In genomic region chr16:29876186-29876577, GRCh38 we compare ENCODE assay signal across 2 cellular contexts.
TF ChIP-seq lines count a peak whose summit lies in the region.

No MANE protein-coding gene starts in this region.

TF ChIP-seq in A549, 52 proteins besides CTCF, POLR2A, EP300 and RAD21 (continued from another document):
- no peak for TF ChIP-seq BCL3 (IDR thresholded peaks at IDR 0.05)
- TF ChIP-seq FOSL2 (IDR thresholded peaks at IDR 0.05) = no peak
- TF ChIP-seq FOSL2 (CRISPR knock-in tag; IDR thresholded peaks at IDR 0.05) = no peak
- TF ChIP-seq KDM5A (IDR thresholded peaks at IDR 0.05) = no peak
- no peak for TF ChIP-seq JUN (IDR thresholded peaks at IDR 0.05)
- TF ChIP-seq FOSB (CRISPR knock-in tag; IDR thresholded peaks at IDR 0.05) = no peak
- no peak for TF ChIP-seq USF2 (IDR thresholded peaks at IDR 0.05)
- TF ChIP-seq CHD2 (IDR thresholded peaks at IDR 0.05; ENCODE audit: low read length, partially characterized antibody) = no peak
- no peak for TF ChIP-seq HDAC2 (IDR thresholded peaks at IDR 0.05)
- no peak for TF ChIP-seq FOXS1 (CRISPR knock-in tag; IDR thresholded peaks at IDR 0.05)
- no peak for TF ChIP-seq TP53 (CRISPR knock-in tag; IDR thresholded peaks at IDR 0.05)
- TF ChIP-seq MAX (IDR thresholded peaks at IDR 0.05) = no peak
- TF ChIP-seq TFCP2L1 (CRISPR knock-in tag; IDR thresholded peaks at IDR 0.05) = no peak
- TF ChIP-seq REST (IDR thresholded peaks at IDR 0.05) = no peak
- TF ChIP-seq EHMT2 (IDR thresholded peaks at IDR 0.05; ENCODE audit: low read depth) = no peak

TF ChIP-seq in GM23338, 12 proteins besides CTCF, POLR2A, EP300 and RAD21 (continued from another document):
- TF ChIP-seq ETS1 (IDR thresholded peaks at IDR 0.05) = no peak
- TF ChIP-seq ZNF331 (CRISPR knock-in tag; IDR thresholded peaks at IDR 0.05; ENCODE audit: low read depth) = no peak
- no peak for TF ChIP-seq REST (IDR thresholded peaks at IDR 0.05; ENCODE audit: unreplicated experiment)
- TF ChIP-seq JUNB (IDR thresholded peaks at IDR 0.05; ENCODE audit: unreplicated experiment) = no peak
- TF ChIP-seq CREB1 (CRISPR knock-in tag; IDR thresholded peaks at IDR 0.05; ENCODE audit: low read depth) = no peak
- no peak for TF ChIP-seq EZH2 (IDR thresholded peaks at IDR 0.05; ENCODE audit: low read depth, unreplicated experiment)
- TF ChIP-seq ZNF462 (CRISPR knock-in tag; IDR thresholded peaks at IDR 0.05) = no peak
